20 cellular contexts compared by ENCODE assay signal in the genomic region with DNA sequence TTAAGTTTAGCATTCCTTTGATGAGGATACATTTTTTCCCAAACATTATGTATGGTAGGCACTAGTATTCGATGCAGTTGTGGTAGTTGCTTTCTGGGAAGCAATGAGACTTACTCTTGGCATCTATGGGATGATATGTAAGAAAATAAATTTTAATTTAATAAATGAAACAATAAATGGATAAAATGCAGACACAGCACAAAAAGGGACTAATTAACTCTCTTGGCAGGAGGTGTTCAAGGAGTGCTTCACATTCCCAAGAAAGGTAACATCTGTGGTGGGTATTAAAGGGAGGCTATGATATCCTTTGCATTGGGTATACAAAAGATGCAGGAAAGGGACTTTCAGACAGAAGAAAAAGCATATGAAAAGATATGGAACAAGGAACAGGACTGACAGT.
DNase-seq lines count a peak whose midpoint lies in the region; ATAC-seq, FAIRE-seq and TF ChIP-seq lines count a peak whose summit lies in the region.
"Had no signal": no experiment of that assay in that cellular context is flagged by ENCODE, and none has a peak within 500 bp of the region (broad histone marks: within the 10 kb centered on the region; RNA-seq: fewer than 3 reads in every experiment).

No MANE protein-coding gene starts in this region.

- H2AK5ac ChIP-seq in IMR-90 (ENCODE audit: low read depth, low read length) = no peak overlapping the region

- H3K4ac ChIP-seq in IMR-90 (ENCODE audit: low read depth, low read length) = no peak overlapping the region

- H4K8ac ChIP-seq in IMR-90 (ENCODE audit: low read depth in 2 of 2, low read length in 2 of 2) = no peak overlapping the region

- H3K4me3 ChIP-seq in HepG2 (replicated peaks in 1 of 3; ENCODE audit: insufficient read depth in 1 of 3, low read depth in 2 of 3, low read length in 3 of 3) = no peak overlapping the region
- H3K4me3 ChIP-seq in right lobe of liver = no peak overlapping the region
- no peak overlapping the region for H3K4me3 ChIP-seq in IMR-90 (ENCODE audit: insufficient read depth, low read depth, low read length)
- H3K4me3 ChIP-seq in OCI-LY3 (ENCODE audit: low read length) = peak overlapping the region; percentile 13; the same call in 1 of the 2 replicates
- H3K4me3 ChIP-seq in K562 = no peak overlapping the region
- H3K4me3 ChIP-seq: BLaER1 treated with 17β-estradiol and CSF1 and Interleukin-3, amounts not matched to agents 10 nM and 100 nM had no signal

- H3K9me1 ChIP-seq in IMR-90 (ENCODE audit: insufficient read depth, low read length) (no peaks in the 10 kb centered on the region), K562 (ENCODE audit: control insufficient read depth, insufficient read depth, low read length) (no peaks in the 10 kb centered on the region)

- no peak overlapping the region for H3K23ac ChIP-seq in IMR-90 (ENCODE audit: low read depth, low read length)

- H3K9me3 ChIP-seq in HepG2 (ENCODE audit: low read length) = no peaks in the 10 kb centered on the region
- no peaks in the 10 kb centered on the region for H3K9me3 ChIP-seq in right lobe of liver
- no peaks in the 10 kb centered on the region for H3K9me3 ChIP-seq in IMR-90 (ENCODE audit: control insufficient read depth, insufficient read depth, low read length)
- no peaks in the 10 kb centered on the region for H3K9me3 ChIP-seq in OCI-LY3 (ENCODE audit: insufficient read depth, low read length)
- no peaks in the 10 kb centered on the region for H3K9me3 ChIP-seq in K562 (replicated peaks; ENCODE audit: control insufficient read depth, insufficient read depth, low read depth, low read length)
- H3K9me3 ChIP-seq: Caco-2 had no signal

- H2AFZ ChIP-seq in HepG2 (ENCODE audit: low read length) (no peak overlapping the region), IMR-90 (replicated peaks; ENCODE audit: low read length, poor library complexity) (no peak overlapping the region), OCI-LY3 (ENCODE audit: low read depth, low read length) (no peak overlapping the region), K562 (ENCODE audit: low read depth, low read length) (no peak overlapping the region)

- WGBS in HepG2 (ENCODE audit: low lambda C conversion rate) = 94% methylated on average over 1 of the region's 1 CpG
- 100% methylated on average over 1 of the region's 1 CpG for WGBS in right lobe of liver (ENCODE audit: insufficient coverage, low coverage, low lambda C conversion rate, missing lambda C conversion rate)
- no CpG with 5 or more reads among the region's 1 CpG for WGBS in IMR-90 (ENCODE audit: extremely low coverage in 2 of 2, insufficient read length in 1 of 2), 2 experiments
- whole genome bisulfite sequencing in K562 (ENCODE audit: insufficient coverage, low coverage, missing lambda C conversion rate) = 88% methylated on average over 1 of the region's 1 CpG

- H4K5ac ChIP-seq in IMR-90 (ENCODE audit: low read depth, low read length) = no peak overlapping the region

- no peak overlapping the region for H3K18ac ChIP-seq in IMR-90 (ENCODE audit: low read depth, low read length)

- CTCF ChIA-PET in HepG2 (lab: Yijun Ruan, JAX; ENCODE audit: low intra/inter-chr PET ratio, low total read pairs) (no interaction called here), IMR-90 (lab: Yijun Ruan, JAX) (no interaction called here), K562 (lab: Yijun Ruan, JAX; ENCODE audit: low intra/inter-chr PET ratio) (no interaction called here)

- H3K56ac ChIP-seq in IMR-90 (ENCODE audit: extremely low read depth, insufficient read depth, low read length) = no peak overlapping the region

- H3K27me3 ChIP-seq in HepG2 (ENCODE audit: control insufficient read depth in 1 of 2, insufficient read depth in 2 of 2, low read length in 2 of 2) (no peaks in the 10 kb centered on the region), right lobe of liver (no peaks in the 10 kb centered on the region), IMR-90 (ENCODE audit: control insufficient read depth, insufficient read depth, low read length) (no peaks in the 10 kb centered on the region), OCI-LY3 (ENCODE audit: low read depth, low read length) (no peaks in the 10 kb centered on the region), K562 (ENCODE audit: control insufficient read depth in 2 of 2, insufficient read depth in 2 of 2, low read length in 2 of 2) (no peaks in the 10 kb centered on the region)
- H3K27me3 ChIP-seq: BLaER1 treated with 17β-estradiol and CSF1 and Interleukin-3, amounts not matched to agents 10 nM and 100 nM had no signal

- H3K36me3 ChIP-seq in HepG2 (replicated peaks in 1 of 2; ENCODE audit: control insufficient read depth in 1 of 2, insufficient read depth in 2 of 2, low read length in 2 of 2) (no peaks in the 10 kb centered on the region; a peak in 1 of 5 replicates), right lobe of liver (peaks cover 0 to 11% (median 0%) of the 10 kb centered on the region in 4 donors), IMR-90 (ENCODE audit: control insufficient read depth, insufficient read depth, low read length) (0 out of 2 replicates have a peak, but pooled peaks cover 2% of the 10 kb centered on the region), OCI-LY3 (replicated peaks; ENCODE audit: low read depth, low read length) (peaks cover 7% of the 10 kb centered on the region), K562 (ENCODE audit: control insufficient read depth, insufficient read depth, low read length) (peaks cover 9% of the 10 kb centered on the region; the same call in 2 of the 3 replicates)

- TF ChIP-seq CTCF in HepG2 (CRISPR knock-in tag; IDR thresholded peaks at IDR 0.05) (no peak), right lobe of liver (IDR thresholded peaks at IDR 0.05) (no peak), IMR-90 (conservative IDR thresholded peaks at IDR 0.05; ENCODE audit: low read depth, low read length) (no peak), OCI-LY3 (IDR thresholded peaks at IDR 0.05; ENCODE audit: low read depth, low read length) (no peak), K562 (IDR thresholded peaks at IDR 0.05 in 2 of 3, conservative IDR thresholded peaks at IDR 0.05 in 1 of 3; ENCODE audit: insufficient read depth in 2 of 3, low read depth in 1 of 3, low read length in 3 of 3) (no peak)

- dilution Hi-C loops in IMR-90 (cut with HindIII; ENCODE audit: low sequenced_read_pairs, unreplicated experiment) = no loop called here

- in situ Hi-C loops in HepG2 (cut with HindIII; ENCODE audit: extremely low pct_ligation_motif_present, low pct_unique_long_range_greater_than_20kb) = loop anchor here (25.0 kb wide), 1 partner anchor 386 kb away; no protein-coding TSS in a partner anchor
- in situ Hi-C loops in IMR-90 (cut with MboI; ENCODE audit: low sequenced_read_pairs) = loop anchor here (25.0 kb wide), 1 partner anchor 386 kb away; no protein-coding TSS in a partner anchor
- in situ Hi-C loops in K562 (cut with MboI) = loop anchor here (25.0 kb wide), 1 partner anchor 686 kb away; no protein-coding TSS in a partner anchor

- no peaks in the 10 kb centered on the region for H3K79me2 ChIP-seq in HepG2 (ENCODE audit: insufficient read depth, low read length)
- no peaks in the 10 kb centered on the region for H3K79me2 ChIP-seq in OCI-LY3 (ENCODE audit: low read length)
- no peaks in the 10 kb centered on the region for H3K79me2 ChIP-seq in K562 (ENCODE audit: control insufficient read depth, insufficient read depth, low read length)

- FAIRE-seq in HepG2 (lab: Jason Lieb, UNC) (no peak), K562 (lab: Jason Lieb, UNC) (no peak)
- FAIRE-seq: D721Med, GM12891 had no signal

- no peak overlapping the region for H3K14ac ChIP-seq in IMR-90 (replicated peaks; ENCODE audit: low read depth, low read length)

- H4K91ac ChIP-seq in IMR-90 (ENCODE audit: insufficient read depth, low read depth, low read length) = no peak overlapping the region

- no peak for TF ChIP-seq POLR2A in HepG2 (IDR thresholded peaks at IDR 0.05; ENCODE audit: insufficient read depth in 1 of 2, low read depth in 2 of 2, low read length in 2 of 2)
- TF ChIP-seq POLR2A in right lobe of liver (IDR thresholded peaks at IDR 0.05) = no peak
- TF ChIP-seq POLR2A in IMR-90 (IDR thresholded peaks at IDR 0.05; ENCODE audit: low read depth, low read length) = no peak
- no peak for TF ChIP-seq POLR2A in K562 (conservative IDR thresholded peaks at IDR 0.05)

- H2BK120ac ChIP-seq in IMR-90 (ENCODE audit: low read depth, low read length) = no peak overlapping the region

- H2BK5ac ChIP-seq in IMR-90 (ENCODE audit: low read depth, low read length, poor library complexity, severe bottlenecking) = no peak overlapping the region

- ATAC-seq in HepG2 (no peak), right lobe of liver (no peak), IMR-90 (ENCODE audit: low read depth) (no peak), K562 (no peak), HG02610 (IDR thresholded peaks at IDR 0.05; ENCODE audit: unreplicated experiment) (no peak)
- ATAC-seq: CD8-positive, alpha-beta T cell had no signal

- H4K20me1 ChIP-seq in HepG2 (ENCODE audit: insufficient read depth, low read length) (no peaks in the 10 kb centered on the region), IMR-90 (ENCODE audit: insufficient read depth, low read length) (no peaks in the 10 kb centered on the region), OCI-LY3 (ENCODE audit: insufficient read depth, low read length) (no peaks in the 10 kb centered on the region), K562 (replicated peaks; ENCODE audit: control insufficient read depth, insufficient read depth, low read length) (no peaks in the 10 kb centered on the region)
- H4K20me1 ChIP-seq: BLaER1 treated with 17β-estradiol and CSF1 and Interleukin-3, amounts not matched to agents 10 nM and 100 nM had no signal

- H2AK9ac ChIP-seq in IMR-90 (replicated peaks; ENCODE audit: low read depth, low read length, poor library complexity) = no peak overlapping the region

- H3K27ac ChIP-seq in HepG2 (ENCODE audit: extremely low read length, insufficient read depth, low read length) (no peak overlapping the region), right lobe of liver (no peak overlapping the region), IMR-90 (ENCODE audit: insufficient read depth, low read length) (no peak overlapping the region), OCI-LY3 (ENCODE audit: low read length) (no peak overlapping the region), K562 (ENCODE audit: extremely low read depth, low read depth, low read length) (peak overlapping the region; percentile 33; the same call in 1 of the 3 replicates)
- H3K27ac ChIP-seq: BLaER1 treated with 17β-estradiol and CSF1 and Interleukin-3, amounts not matched to agents 10 nM and 100 nM; C4-2B had no signal

- no peak for TF ChIP-seq EP300 in HepG2 (IDR thresholded peaks at IDR 0.05; ENCODE audit: low read depth in 2 of 2, low read length in 2 of 2)
- TF ChIP-seq EP300 in HepG2 (CRISPR knock-in tag; IDR thresholded peaks at IDR 0.05; ENCODE audit: borderline replicate concordance) = no peak
- no peak for TF ChIP-seq EP300 in K562 (IDR thresholded peaks at IDR 0.05; ENCODE audit: low read length)

- no peak overlapping the region for H2BK20ac ChIP-seq in IMR-90 (ENCODE audit: low read depth, low read length)

- intact Hi-C loops in HepG2 (cut with micrococcal nuclease; ENCODE audit: unreplicated experiment) (no loop called here), right lobe of liver (cut with DNase I) (no loop called here), IMR-90 (cut with micrococcal nuclease) (no loop called here), K562 (cut with micrococcal nuclease) (no loop called here)

- no peak overlapping the region for H2BK15ac ChIP-seq in IMR-90 (ENCODE audit: low read depth, low read length)

- no peak overlapping the region for H3K4me2 ChIP-seq in HepG2 (ENCODE audit: low read depth, low read length)
- no peak overlapping the region for H3K4me2 ChIP-seq in IMR-90 (ENCODE audit: low read depth, low read length)
- H3K4me2 ChIP-seq in OCI-LY3 (ENCODE audit: low read length) = no peak overlapping the region
- H3K4me2 ChIP-seq in K562 (ENCODE audit: insufficient read depth, low read length) = no peak overlapping the region
- H3K4me2 ChIP-seq: BLaER1 treated with 17β-estradiol and CSF1 and Interleukin-3, amounts not matched to agents 10 nM and 100 nM had no signal

- BruUV-seq in HepG2 (replicated peaks; lab: Mats Ljungman, UMichigan) = no TSS peak
- no TSS peak for BruUV-seq in IMR-90 (replicated peaks; lab: Mats Ljungman, UMichigan)
- BruUV-seq in K562 (replicated peaks; lab: Mats Ljungman, UMichigan) = no TSS peak

- H3K9ac ChIP-seq in HepG2 (ENCODE audit: insufficient read depth, low read depth, low read length) (no peak overlapping the region), IMR-90 (ENCODE audit: low read depth, low read length) (no peak overlapping the region), OCI-LY3 (ENCODE audit: low read length) (no peak overlapping the region), K562 (ENCODE audit: insufficient read depth in 1 of 2, low read depth in 2 of 2, low read length in 2 of 2) (no peak overlapping the region)
- H3K9ac ChIP-seq: BLaER1 treated with 17β-estradiol and CSF1 and Interleukin-3, amounts not matched to agents 10 nM and 100 nM had no signal

- DNase-seq in HepG2 (ENCODE audit: low spot score) = no peak
- DNase-seq in right lobe of liver = no peak
- DNase-seq in IMR-90 = no peak
- no peak for DNase-seq in K562 (ENCODE audit: extremely low read depth in 1 of 4, low spot score in 3 of 4)
- DNase-seq in nucleus accumbens (lab: John Stamatoyannopoulos, UW) = no peak
- no peak for DNase-seq in NCI-H446 (lab: John Stamatoyannopoulos, UW)
- DNase-seq: 8988T; AML-193; Caco-2; Calu3; CD4-positive, alpha-beta T cell; CD8-positive, alpha-beta T cell; DMS79 treated with DMSO at 0.1 percent for 48 hours; GF-D8 had no signal

- POLR2A ChIA-PET in HepG2 (lab: Yijun Ruan, JAX) = no interaction called here
- POLR2A ChIA-PET in IMR-90 (lab: Charles Lee; ENCODE audit: unreplicated experiment) = no interaction called here
- POLR2A ChIA-PET in K562 (lab: Yijun Ruan, JAX) = no interaction called here

- peaks cover 0 to 2% of the 10 kb centered on the region in 2 experiments; a peak in 1 of 4 replicates for H3K79me1 ChIP-seq in IMR-90 (ENCODE audit: low read depth in 1 of 2, low read length in 2 of 2)

- TF ChIP-seq RAD21 in HepG2 (CRISPR knock-in tag; IDR thresholded peaks at IDR 0.05) (no peak), IMR-90 (IDR thresholded peaks at IDR 0.05; ENCODE audit: low read length) (no peak), K562 (CRISPR knock-in tag; conservative IDR thresholded peaks at IDR 0.05 in 1 of 2, IDR thresholded peaks at IDR 0.05 in 1 of 2) (no peak)

- H3K4me1 ChIP-seq in HepG2 (ENCODE audit: insufficient read depth, low read length) = no peaks in the 10 kb centered on the region
- no peaks in the 10 kb centered on the region for H3K4me1 ChIP-seq in right lobe of liver
- no peaks in the 10 kb centered on the region for H3K4me1 ChIP-seq in IMR-90 (ENCODE audit: control insufficient read depth, insufficient read depth, low read length)
- H3K4me1 ChIP-seq in OCI-LY3 (ENCODE audit: low read length) = peaks cover 11% of the 10 kb centered on the region
- peaks cover 0 to 10% of the 10 kb centered on the region in 2 experiments; a peak in 3 of 5 replicates for H3K4me1 ChIP-seq in K562 (replicated peaks in 1 of 2; ENCODE audit: control insufficient read depth in 2 of 2, insufficient read depth in 2 of 2, low read length in 2 of 2)
- H3K4me1 ChIP-seq: BLaER1 treated with 17β-estradiol and CSF1 and Interleukin-3, amounts not matched to agents 10 nM and 100 nM; Caco-2 had no signal
